ENCODE assay signal across 22 cellular contexts in the genomic region with DNA sequence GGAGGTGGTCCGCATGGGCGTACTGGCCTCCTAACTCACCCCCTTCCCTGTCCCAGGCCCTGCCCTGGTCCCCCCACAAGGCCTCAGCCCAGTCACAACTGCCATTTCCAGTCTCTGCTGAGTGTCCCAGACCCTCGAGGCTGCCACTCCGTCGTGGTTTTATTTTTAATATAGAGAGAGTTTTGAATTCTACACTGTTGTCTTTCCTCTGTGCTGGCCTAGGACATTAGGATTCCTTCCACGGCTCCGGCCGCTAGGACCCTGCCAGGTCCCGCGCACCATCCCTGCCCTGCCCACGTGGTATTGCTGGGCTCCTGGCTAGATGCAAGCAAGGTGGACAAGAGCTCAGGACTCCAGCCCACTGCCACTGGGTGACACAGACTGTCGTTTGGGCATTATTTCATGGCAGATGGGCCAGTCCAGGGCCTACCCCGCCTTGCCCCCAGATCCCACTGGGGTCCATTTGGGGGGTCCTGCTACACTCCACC. TPM values are rescaled to one million over a fixed set of nuclear protein-coding genes. Genes with fewer than 3 reads are reported as not detected.
DNase-seq lines count a peak whose midpoint lies in the region; ATAC-seq, FAIRE-seq and TF ChIP-seq lines count a peak whose summit lies in the region.
"Had no signal": no experiment of that assay in that cellular context is flagged by ENCODE, and none has a peak within 500 bp of the region (broad histone marks: within the 10 kb centered on the region; RNA-seq: fewer than 3 reads in every experiment).

No MANE protein-coding gene starts in this region.

- H3K4me3 ChIP-seq in BLaER1: no peak overlapping the region
- no peak overlapping the region for H3K4me3 ChIP-seq in esophagus muscularis mucosa
- H3K4me3 ChIP-seq in HepG2 (replicated peaks in 1 of 3; ENCODE audit: insufficient read depth in 1 of 3, low read depth in 2 of 3, low read length in 3 of 3): no peak overlapping the region

- no peak for ATAC-seq in stimulated activated naive B cell treated with anti-CD40 and anti-IgM and Interleukin-4, amounts not matched to agents 10 μg/mL and 1 μg/mL and 100 μg/mL, for 72 hours (replicated peaks)
- no peak for ATAC-seq in HepG2
- no peak for ATAC-seq in HG03095 (IDR thresholded peaks at IDR 0.05; ENCODE audit: unreplicated experiment)

- TF ChIP-seq CTCF in CD14-positive monocyte (IDR thresholded peaks at IDR 0.05) (no peak), esophagus muscularis mucosa (IDR thresholded peaks at IDR 0.05) (no peak), HepG2 (CRISPR knock-in tag; IDR thresholded peaks at IDR 0.05) (no peak)

- H3K4me1 ChIP-seq in BLaER1: 0 out of 2 replicates have a peak, but pooled peaks cover 6% of the 10 kb centered on the region
- peaks cover 41 to 81% (median 68%) of the 10 kb centered on the region in 4 donors for H3K4me1 ChIP-seq in esophagus muscularis mucosa
- no peaks in the 10 kb centered on the region for H3K4me1 ChIP-seq in HepG2 (ENCODE audit: insufficient read depth, low read length)

- peak overlapping the region in 1 of 7 donors; percentile 49 for H3K27ac Mint-ChIP-seq in CD14-positive monocyte
- H3K27ac Mint-ChIP-seq in stimulated activated naive B cell treated with anti-CD40 and anti-IgM and Interleukin-4, amounts not matched to agents 10 μg/mL and 1 μg/mL and 100 μg/mL, for 72 hours: peak overlapping the region; percentile 84

- 88% methylated on average over 13 of the region's 13 CpGs for WGBS in esophagus muscularis mucosa
- whole genome bisulfite sequencing in HepG2 (ENCODE audit: low lambda C conversion rate): 92% methylated on average over 11 of the region's 13 CpGs

- H3K27me3 ChIP-seq in BLaER1 (no peaks in the 10 kb centered on the region), esophagus muscularis mucosa (no peaks in the 10 kb centered on the region), HepG2 (ENCODE audit: control insufficient read depth in 1 of 2, insufficient read depth in 2 of 2, low read length in 2 of 2) (no peaks in the 10 kb centered on the region)

- H4K20me1 ChIP-seq in BLaER1 (peaks cover 45% of the 10 kb centered on the region), HepG2 (ENCODE audit: insufficient read depth, low read length) (no peaks in the 10 kb centered on the region)

- TF ChIP-seq RAD21 in HepG2 (CRISPR knock-in tag; IDR thresholded peaks at IDR 0.05): no peak

- TF ChIP-seq EP300 in esophagus muscularis mucosa (IDR thresholded peaks at IDR 0.05) (no peak), HepG2 (IDR thresholded peaks at IDR 0.05; ENCODE audit: low read depth in 2 of 2, low read length in 2 of 2) (no peak), HepG2 (CRISPR knock-in tag; IDR thresholded peaks at IDR 0.05; ENCODE audit: borderline replicate concordance) (no peak)

- H3K9ac ChIP-seq in BLaER1 (0 out of 2 replicates have a peak overlapping the region, but pooled peaks have one; percentile 6), HepG2 (ENCODE audit: insufficient read depth, low read depth, low read length) (no peak overlapping the region)

- no peak for FAIRE-seq in HepG2 (lab: Jason Lieb, UNC)
- FAIRE-seq: HTR-8/SVneo had no signal

- H3K36me3 Mint-ChIP-seq in CD14-positive monocyte: peaks cover 37 to 41% of the 10 kb centered on the region in 2 donors
- H3K36me3 Mint-ChIP-seq in stimulated activated naive B cell treated with anti-CD40 and anti-IgM and Interleukin-4, amounts not matched to agents 10 μg/mL and 1 μg/mL and 100 μg/mL, for 72 hours: peaks cover 45 to 58% of the 10 kb centered on the region in 2 donors

- intact Hi-C loops in CD14-positive monocyte (cut with micrococcal nuclease): loop anchor here (5.0 to 10.0 kb wide), 4 partner anchors 47 to 167 kb away; a partner anchor contains a TSS
- intact Hi-C loops in esophagus muscularis mucosa (cut with DNase I): loop anchor here (2.0 to 10.0 kb wide), 2 partner anchors 169 to 405 kb away; a partner anchor contains a TSS
- intact Hi-C loops in HepG2 (cut with micrococcal nuclease; ENCODE audit: unreplicated experiment): loop anchor here (5.0 kb wide), 2 partner anchors 52 to 167 kb away; a partner anchor contains a TSS

- H3K4me3 Mint-ChIP-seq in CD14-positive monocyte: no peak overlapping the region
- peak overlapping the region in 1 of 2 donors; percentile 19 for H3K4me3 Mint-ChIP-seq in stimulated activated naive B cell treated with anti-CD40 and anti-IgM and Interleukin-4, amounts not matched to agents 10 μg/mL and 1 μg/mL and 100 μg/mL, for 72 hours
- H3K4me3 Mint-ChIP-seq: H9 had no signal

- H3K4me1 Mint-ChIP-seq in CD14-positive monocyte: peaks cover 2% of the 10 kb centered on the region
- H3K4me1 Mint-ChIP-seq in stimulated activated naive B cell treated with anti-CD40 and anti-IgM and Interleukin-4, amounts not matched to agents 10 μg/mL and 1 μg/mL and 100 μg/mL, for 72 hours: peaks cover 27 to 44% of the 10 kb centered on the region in 2 donors

- in situ Hi-C loops in HepG2 (cut with HindIII; ENCODE audit: extremely low pct_ligation_motif_present, low pct_unique_long_range_greater_than_20kb): loop anchor here (5.0 to 25.0 kb wide), 2 partner anchors 277 to 392 kb away; a partner anchor contains a TSS

- TF ChIP-seq POLR2A in esophagus muscularis mucosa (IDR thresholded peaks at IDR 0.05; ENCODE audit: low read depth) (no peak), HepG2 (IDR thresholded peaks at IDR 0.05; ENCODE audit: insufficient read depth in 1 of 2, low read depth in 2 of 2, low read length in 2 of 2) (no peak)

- H3K9me3 Mint-ChIP-seq in CD14-positive monocyte: peaks cover 0 to 2% (median 0%) of the 10 kb centered on the region in 7 donors
- H3K9me3 Mint-ChIP-seq in stimulated activated naive B cell treated with anti-CD40 and anti-IgM and Interleukin-4, amounts not matched to agents 10 μg/mL and 1 μg/mL and 100 μg/mL, for 72 hours: no peaks in the 10 kb centered on the region
- H3K9me3 Mint-ChIP-seq: H9, IgD-negative memory B cell had no signal

- DNase-seq in CD14-positive monocyte (ENCODE audit: low spot score): peak; percentile 15
- DNase-seq in esophagus muscularis mucosa (ENCODE audit: extremely low spot score): no peak
- no peak for DNase-seq in stimulated activated naive B cell treated with anti-CD40 and anti-IgM and Interleukin-4, amounts not matched to agents 10 μg/mL and 1 μg/mL and 100 μg/mL, for 72 hours
- DNase-seq in HepG2 (ENCODE audit: low spot score): no peak
- DNase-seq in COR-L47 (lab: John Stamatoyannopoulos, UW): no peak
- DNase-seq: ACHN, DMS 273 treated with DMSO at 0.1 percent for 48 hours, DND-41, H9, Karpas-422, NCI-H1048, NCI-H1436, NCI-H1930, NCI-H226, NCI-H524, NCI-H82, SHP77 treated with DMSO at 0.1 percent for 48 hours had no signal

- H3K27me3 Mint-ChIP-seq in CD14-positive monocyte (ENCODE audit: low read depth in 3 of 3): peaks cover 0 to 3% (median 1%) of the 10 kb centered on the region in 3 donors
- H3K27me3 Mint-ChIP-seq in stimulated activated naive B cell treated with anti-CD40 and anti-IgM and Interleukin-4, amounts not matched to agents 10 μg/mL and 1 μg/mL and 100 μg/mL, for 72 hours: no peaks in the 10 kb centered on the region
- H3K27me3 Mint-ChIP-seq: IgD-negative memory B cell had no signal

- H2AFZ ChIP-seq in HepG2 (ENCODE audit: low read length): no peak overlapping the region

- H3K27ac ChIP-seq in BLaER1: no peak overlapping the region
- peak overlapping the region; percentile 0 to 70 (median 62) for H3K27ac ChIP-seq in esophagus muscularis mucosa (replicated peaks in 1 of 4)
- H3K27ac ChIP-seq in HepG2 (ENCODE audit: extremely low read length, insufficient read depth, low read length): no peak overlapping the region
- H3K27ac ChIP-seq: C4-2B had no signal

- BruUV-seq in HepG2 (replicated peaks; lab: Mats Ljungman, UMichigan): no TSS peak

- CTCF ChIA-PET in HepG2 (lab: Yijun Ruan, JAX; ENCODE audit: low intra/inter-chr PET ratio, low total read pairs): no interaction called here

- H3K4me2 ChIP-seq in BLaER1: no peak overlapping the region
- no peak overlapping the region for H3K4me2 ChIP-seq in HepG2 (ENCODE audit: low read depth, low read length)

- H3K9me3 ChIP-seq in BLaER1 (no peaks in the 10 kb centered on the region), esophagus muscularis mucosa (no peaks in the 10 kb centered on the region), HepG2 (ENCODE audit: low read length) (no peaks in the 10 kb centered on the region)

- POLR2A ChIA-PET in HepG2 (lab: Yijun Ruan, JAX): interaction anchor here (1.7 kb wide), 1 partner anchor 52 kb away, joined by 4 read pairs; no protein-coding TSS in a partner anchor

- peaks cover 70% of the 10 kb centered on the region for H3K36me3 ChIP-seq in BLaER1
- H3K36me3 ChIP-seq in esophagus muscularis mucosa: peaks cover 28 to 78% (median 61%) of the 10 kb centered on the region in 4 donors
- peaks cover 16 to 29% of the 10 kb centered on the region in 2 experiments for H3K36me3 ChIP-seq in HepG2 (replicated peaks in 1 of 2; ENCODE audit: control insufficient read depth in 1 of 2, insufficient read depth in 2 of 2, low read length in 2 of 2)

- H3K79me2 ChIP-seq in HepG2 (ENCODE audit: insufficient read depth, low read length): no peaks in the 10 kb centered on the region

RNA-seq across cellular contexts. Expression of a gene that starts 53.3 kb away (rescaled TPM):
- 10 to 100 TPM; 62.3 to 65.7 TPM for polyA plus RNA-seq in CD14-positive monocyte
- 10 to 100 TPM; 32.1 to 43.9 (median 35.9) TPM for total RNA-seq in esophagus muscularis mucosa
- 73.0 and 99.7 TPM in 2 replicates for total RNA-seq in HepG2 (2016; rRNA removed; fragmentation: Illumina TruSeq; extraction: Trizol)
- total RNA-seq in HepG2 (2016; cell fraction: cytosol; rRNA removed; fragmentation: Illumina TruSeq; extraction: Trizol; ENCODE audit: low read depth): 19.0 and 26.0 TPM in 2 replicates
- total RNA-seq in HepG2 (2016; cell fraction: insoluble cytoplasmic fraction; rRNA removed; fragmentation: Illumina TruSeq; extraction: Trizol): 71.3 and 99.4 TPM in 2 replicates
- total RNA-seq in HepG2 (2016; cell fraction: membrane; rRNA removed; fragmentation: Illumina TruSeq; extraction: Trizol): 25.2 and 29.6 TPM in 2 replicates
- 76.4 and 91.6 TPM in 2 replicates for total RNA-seq in HepG2 (2016; cell fraction: nucleus; rRNA removed; fragmentation: Illumina TruSeq; extraction: Trizol)
- 33.2 and 43.0 TPM in 2 replicates for polyA plus RNA-seq in HepG2 (2011; rRNA removed)
- 14.1 and 24.4 TPM in 2 replicates for polyA plus RNA-seq in HepG2 (2011; cell fraction: cytosol; rRNA removed)
- 12.1 and 18.4 TPM in 2 replicates for polyA plus RNA-seq in HepG2 (2011; cell fraction: nucleus; rRNA removed)
- polyA plus RNA-seq in HepG2 (2012): 46.5 and 59.9 TPM in 2 replicates
- polyA plus RNA-seq in HepG2 (2016; cell fraction: cytosol; fragmentation: Illumina TruSeq; extraction: Trizol; ENCODE audit: low read depth): 11.2 and 12.4 TPM in 2 replicates
- 43.4 and 51.8 TPM in 2 replicates for polyA plus RNA-seq in HepG2 (2016; cell fraction: insoluble cytoplasmic fraction; fragmentation: Illumina TruSeq; extraction: Trizol; ENCODE audit: low read depth)
- polyA plus RNA-seq in HepG2 (2016; cell fraction: membrane; fragmentation: Illumina TruSeq; extraction: Trizol; ENCODE audit: low read depth): 11.1 and 11.7 TPM in 2 replicates
- polyA plus RNA-seq in HepG2 (2016; cell fraction: nucleus; fragmentation: Illumina TruSeq; extraction: Trizol; ENCODE audit: insufficient read depth, low read depth): 92.7 and 95.6 TPM in 2 replicates
- 25.6 and 32.4 TPM in 2 replicates for polyA minus RNA-seq in HepG2 (2011; rRNA and poly(A)+ RNA removed; ENCODE audit: low replicate concordance)
- 42.9 and 70.5 TPM in 2 replicates for polyA minus RNA-seq in HepG2 (2011; cell fraction: cytosol; rRNA and poly(A)+ RNA removed)
- polyA minus RNA-seq in HepG2 (2011; cell fraction: nucleus; rRNA and poly(A)+ RNA removed): 27.7 and 36.6 TPM in 2 replicates

RNA-seq across cellular contexts. Expression of a gene that starts 53.9 kb away (rescaled TPM):
- polyA plus RNA-seq in CD14-positive monocyte (1 to 10 TPM; 2.1 to 3.1 TPM), HepG2 (2011; rRNA removed) (7.5 and 9.1 TPM in 2 replicates)
- total RNA-seq in esophagus muscularis mucosa (10 to 100 TPM; 55.5 to 95.5 (median 77.1) TPM), HepG2 (2016; rRNA removed; fragmentation: Illumina TruSeq; extraction: Trizol) (15.1 and 15.6 TPM in 2 replicates)
- 3.9 and 4.4 TPM in 2 replicates for total RNA-seq in HepG2 (2016; cell fraction: cytosol; rRNA removed; fragmentation: Illumina TruSeq; extraction: Trizol; ENCODE audit: low read depth)
- total RNA-seq in HepG2 (2016; cell fraction: insoluble cytoplasmic fraction; rRNA removed; fragmentation: Illumina TruSeq; extraction: Trizol): 15.7 and 16.4 TPM in 2 replicates
- total RNA-seq in HepG2 (2016; cell fraction: membrane; rRNA removed; fragmentation: Illumina TruSeq; extraction: Trizol): 9.9 and 14.2 TPM in 2 replicates
- total RNA-seq in HepG2 (2016; cell fraction: nucleus; rRNA removed; fragmentation: Illumina TruSeq; extraction: Trizol): 10.7 and 11.7 TPM in 2 replicates
- 6.2 and 7.4 TPM in 2 replicates for polyA plus RNA-seq in HepG2 (2011; cell fraction: cytosol; rRNA removed)
- polyA plus RNA-seq in HepG2 (2011; cell fraction: nucleus; rRNA removed): 10.9 and 11.6 TPM in 2 replicates
- 5.4 and 7.6 TPM in 2 replicates for polyA plus RNA-seq in HepG2 (2012)
- 1.7 and 2.3 TPM in 2 replicates for polyA plus RNA-seq in HepG2 (2016; cell fraction: cytosol; fragmentation: Illumina TruSeq; extraction: Trizol; ENCODE audit: low read depth)
- polyA plus RNA-seq in HepG2 (2016; cell fraction: insoluble cytoplasmic fraction; fragmentation: Illumina TruSeq; extraction: Trizol; ENCODE audit: low read depth): 10.3 and 12.8 TPM in 2 replicates
- 4.9 and 6.8 TPM in 2 replicates for polyA plus RNA-seq in HepG2 (2016; cell fraction: membrane; fragmentation: Illumina TruSeq; extraction: Trizol; ENCODE audit: low read depth)
- 12.5 and 13.5 TPM in 2 replicates for polyA plus RNA-seq in HepG2 (2016; cell fraction: nucleus; fragmentation: Illumina TruSeq; extraction: Trizol; ENCODE audit: insufficient read depth, low read depth)
- 17.4 and 97.1 TPM in 2 replicates for polyA minus RNA-seq in HepG2 (2011; rRNA and poly(A)+ RNA removed; ENCODE audit: low replicate concordance)
- polyA minus RNA-seq in HepG2 (2011; cell fraction: cytosol; rRNA and poly(A)+ RNA removed): 6.2 and 12.3 TPM in 2 replicates
- 7.2 and 7.7 TPM in 2 replicates for polyA minus RNA-seq in HepG2 (2011; cell fraction: nucleus; rRNA and poly(A)+ RNA removed)

Comparison
In these comparisons a context has a peak if more than half of its experiments do, and no peak if none do; other contexts are left out.
1. H3K27ac ChIP-seq: peak in esophagus muscularis mucosa (4 of 4); none in BLaER1 (single experiment) and HepG2 (single experiment).